Comparison of ENCODE assay signal across 8 cellular contexts in the genomic region with DNA sequence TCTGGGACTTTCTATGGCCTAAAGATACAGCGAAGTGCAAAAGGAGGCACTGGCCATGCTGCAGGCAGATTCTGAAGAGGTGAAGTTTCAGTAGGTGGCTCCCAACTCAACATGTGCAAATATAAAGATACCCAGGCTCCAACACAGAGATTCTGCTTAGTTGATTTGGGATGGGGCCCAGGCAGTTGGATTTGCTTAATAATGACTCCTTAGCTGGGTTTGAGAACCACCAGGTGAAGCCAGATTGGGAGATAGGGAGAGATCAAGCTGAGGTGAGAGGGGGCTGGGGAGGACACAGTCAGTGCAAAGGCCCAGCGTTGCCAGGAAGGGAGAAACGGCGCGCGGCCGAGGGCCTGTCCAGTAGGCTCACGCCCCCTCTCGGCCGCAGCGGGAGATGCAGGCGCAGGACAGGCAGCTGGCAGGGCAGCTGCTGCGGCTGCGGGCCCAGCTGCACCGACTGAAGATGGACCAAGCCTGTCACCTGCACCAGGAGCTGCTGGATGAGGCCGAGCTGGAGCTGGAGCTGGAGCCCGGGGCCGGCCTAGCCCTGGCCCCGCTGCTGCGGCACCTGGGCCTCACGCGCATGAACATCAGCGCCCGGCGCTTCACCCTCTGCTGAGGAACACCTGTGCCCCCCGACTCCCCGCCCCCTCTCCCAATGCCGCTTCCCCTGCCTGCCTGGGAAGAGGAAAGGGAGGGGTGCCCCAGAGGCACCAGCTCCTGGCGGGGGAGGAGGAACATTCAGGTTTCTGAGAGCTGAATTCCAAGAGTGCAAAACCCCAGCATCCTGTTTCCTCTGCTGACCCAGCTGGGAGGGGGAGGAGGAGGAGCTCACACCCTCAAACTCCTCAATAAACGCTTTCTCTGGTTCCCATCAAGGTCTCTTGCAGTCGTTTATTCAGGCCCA. TPM values are rescaled to one million over a fixed set of nuclear protein-coding genes. Genes with fewer than 3 reads are reported as not detected.
DNase-seq lines count a peak whose midpoint lies in the region; ATAC-seq and TF ChIP-seq lines count a peak whose summit lies in the region.

No MANE protein-coding gene starts in this region.

- intact Hi-C loops in Panc1 (cut with micrococcal nuclease; ENCODE audit: unreplicated experiment): no loop called here

- 16% methylated on average over 31 of the region's 31 CpGs for WGBS in urinary bladder

- H3K79me2 ChIP-seq in parathyroid adenoma: no peaks in the 10 kb centered on the region

- H3K9me3 ChIP-seq in HUES6 (ENCODE audit: control insufficient read depth, insufficient read depth, low read depth, low read length): no peaks in the 10 kb centered on the region
- H3K9me3 ChIP-seq in Panc1 (ENCODE audit: control insufficient read depth, insufficient read depth, low read depth, low read length): no peaks in the 10 kb centered on the region
- H3K9me3 ChIP-seq in parathyroid adenoma (ENCODE audit: control insufficient read depth, low read length): no peaks in the 10 kb centered on the region

- peak; percentile 89 for ATAC-seq in Panc1

- peak overlapping the region; percentile 42 for H3K4me3 ChIP-seq in HUES6 (ENCODE audit: low read depth, low read length)
- no peak overlapping the region for H3K4me3 ChIP-seq in Panc1 (ENCODE audit: low read depth in 2 of 2, low read length in 2 of 2)
- H3K4me3 ChIP-seq in parathyroid adenoma (ENCODE audit: low read depth, low read length): peak overlapping the region; percentile 5
- no peak overlapping the region for H3K4me3 ChIP-seq in urinary bladder (ENCODE audit: low read depth, low read length)

- CTCF ChIA-PET in Panc1 (lab: Charles Lee): interaction anchor here (0.5 to 1.0 kb wide), 7 partner anchors 11 to 59 kb away, joined by 3 to 12 read pairs (median 4); no protein-coding TSS in a partner anchor

- in situ Hi-C loops in Panc1 (cut with HindIII; ENCODE audit: low pct_unique_long_range_greater_than_20kb, low sequenced_read_pairs): no loop called here

- H3K4me1 ChIP-seq in HUES6 (ENCODE audit: control insufficient read depth, insufficient read depth, low read length) (peaks cover 23% of the 10 kb centered on the region), Panc1 (ENCODE audit: control insufficient read depth, insufficient read depth, low read length) (peaks cover 5% of the 10 kb centered on the region), parathyroid adenoma (peaks cover 2% of the 10 kb centered on the region), urinary bladder (ENCODE audit: insufficient read depth) (no peaks in the 10 kb centered on the region)

- H3K9ac ChIP-seq in HUES6 (ENCODE audit: low read length): no peak overlapping the region
- no peak overlapping the region for H3K9ac ChIP-seq in parathyroid adenoma

- H2AFZ ChIP-seq in parathyroid adenoma: peak overlapping the region; percentile 64

- DNase-seq in EL: peak; percentile 65
- DNase-seq in Panc1 (ENCODE audit: low read depth, low spot score): no peak
- peak; percentile 74 for DNase-seq in activated T-helper 9 cell treated with anti-CD3 and anti-CD28 coated beads, Interleukin-2, amount 50 U/mL, for 16 hours (ENCODE audit: low read depth)
- DNase-seq in germinal center (ENCODE audit: low spot score): peak; percentile 78
- no peak for DNase-seq in KG1 (lab: John Stamatoyannopoulos, UW)

- no peaks in the 10 kb centered on the region for H3K36me3 ChIP-seq in HUES6 (ENCODE audit: control insufficient read depth, insufficient read depth, low read length)
- no peaks in the 10 kb centered on the region for H3K36me3 ChIP-seq in Panc1 (ENCODE audit: control insufficient read depth, insufficient read depth, low read length)
- H3K36me3 ChIP-seq in parathyroid adenoma (ENCODE audit: control insufficient read depth, insufficient read depth, low read length): no peaks in the 10 kb centered on the region
- no peaks in the 10 kb centered on the region for H3K36me3 ChIP-seq in urinary bladder (ENCODE audit: insufficient read depth)

- TF ChIP-seq CTCF in Panc1 (IDR thresholded peaks at IDR 0.05): peak; percentile 96
- TF ChIP-seq CTCF in parathyroid adenoma (IDR thresholded peaks at IDR 0.05): peak; percentile 70

- POLR2A ChIA-PET in Panc1 (lab: Charles Lee): interaction anchor here (0.5 to 0.6 kb wide), 2 partner anchors 23 to 24 kb away, joined by 4 to 7 read pairs; no protein-coding TSS in a partner anchor

- H3K27ac ChIP-seq in HUES6 (ENCODE audit: low read depth, low read length): no peak overlapping the region
- H3K27ac ChIP-seq in Panc1 (ENCODE audit: low read length): no peak overlapping the region
- peak overlapping the region; percentile 60 for H3K27ac ChIP-seq in parathyroid adenoma
- H3K27ac ChIP-seq in urinary bladder (ENCODE audit: low read depth): peak overlapping the region; percentile 2

- H3K27me3 ChIP-seq in HUES6 (ENCODE audit: control insufficient read depth, insufficient read depth, low read length): no peaks in the 10 kb centered on the region
- no peaks in the 10 kb centered on the region for H3K27me3 ChIP-seq in Panc1 (ENCODE audit: control insufficient read depth, insufficient read depth, low read length)
- no peaks in the 10 kb centered on the region for H3K27me3 ChIP-seq in parathyroid adenoma (ENCODE audit: control insufficient read depth, insufficient read depth, low read length)

- H3K4me2 ChIP-seq in parathyroid adenoma (ENCODE audit: low read length): peak overlapping the region; percentile 38

- BruUV-seq in Panc1 (replicated peaks; lab: Mats Ljungman, UMichigan): no TSS peak

RNA-seq across cellular contexts. Expression of a gene that starts 1.2 kb away (rescaled TPM):
- total RNA-seq in Panc1 (2021; ENCODE audit: unreplicated experiment): 1.9 TPM
- polyA plus RNA-seq in Panc1 (2012; ENCODE audit: insufficient read length): 1.7 TPM
- 2.5 TPM for total RNA-seq in urinary bladder
- 8.2 TPM for polyA plus RNA-seq in urinary bladder

RNA-seq across cellular contexts. Expression of a gene that starts 2.8 kb away (rescaled TPM):
- 0.57 TPM for total RNA-seq in Panc1 (2021; ENCODE audit: unreplicated experiment)
- not detected for polyA plus RNA-seq in Panc1 (2012; ENCODE audit: insufficient read length)
- total RNA-seq in urinary bladder: 0.90 TPM
- 2.1 TPM for polyA plus RNA-seq in urinary bladder

RNA-seq across cellular contexts. Expression of a gene that starts 26.0 kb away (rescaled TPM):
- total RNA-seq in Panc1 (2021; ENCODE audit: unreplicated experiment) (294 TPM), urinary bladder (102 TPM)
- 384 TPM for polyA plus RNA-seq in Panc1 (2012; ENCODE audit: insufficient read length)
- 177 TPM for polyA plus RNA-seq in urinary bladder

RNA-seq across cellular contexts. Expression of a gene that starts 26.1 kb away (rescaled TPM):
- total RNA-seq in Panc1 (2021; ENCODE audit: unreplicated experiment) (23.3 TPM), urinary bladder (16.1 TPM)
- polyA plus RNA-seq in Panc1 (2012; ENCODE audit: insufficient read length): 18.4 TPM
- polyA plus RNA-seq in urinary bladder: 12.5 TPM

RNA-seq across cellular contexts. Expression of a gene that starts 39.3 kb away (rescaled TPM):
- total RNA-seq in Panc1 (2021; ENCODE audit: unreplicated experiment) (not detected), urinary bladder (not detected)
- not detected for polyA plus RNA-seq in Panc1 (2012; ENCODE audit: insufficient read length)
- polyA plus RNA-seq in urinary bladder: not detected

Comparison
In these comparisons a context has a peak if more than half of its experiments do, and no peak if none do; other contexts are left out.
1. DNase-seq: peak in EL (single experiment), activated T-helper 9 cell treated with anti-CD3 and anti-CD28 coated beads, Interleukin-2, amount 50 U/mL, for 16 hours (single experiment) and germinal center (single experiment); none in Panc1 (single experiment) and KG1 (single experiment).
2. H3K27ac ChIP-seq: peak in parathyroid adenoma (single experiment) and urinary bladder (single experiment); none in HUES6 (single experiment) and Panc1 (single experiment).
3. H3K4me3 ChIP-seq: peak in HUES6 (single experiment) and parathyroid adenoma (single experiment); none in Panc1 (0 of 2) and urinary bladder (single experiment).